ENCODE assay signal across 19 cellular contexts in the genomic region with DNA sequence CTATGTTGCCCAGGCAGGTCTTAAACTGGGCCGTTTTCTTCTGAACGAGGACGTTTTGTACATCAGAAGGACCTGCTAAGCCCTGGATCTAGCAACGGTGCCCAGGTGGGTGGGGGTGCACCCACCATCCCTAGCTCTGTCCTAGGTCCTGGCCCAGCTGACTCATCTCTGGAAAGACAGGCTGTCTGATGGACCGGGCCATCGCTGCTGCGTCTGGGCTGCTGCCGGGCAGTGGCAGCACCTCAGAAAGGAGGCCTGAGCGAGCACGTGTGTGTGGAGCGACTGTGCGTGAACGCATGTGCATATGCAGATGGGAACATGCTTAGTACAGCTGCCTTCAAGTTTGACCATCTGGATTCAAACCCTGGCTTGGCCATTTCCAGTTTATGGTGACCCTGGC. TPM values are rescaled to one million over a fixed set of nuclear protein-coding genes. Genes with fewer than 3 reads are reported as not detected.
DNase-seq lines count a peak whose midpoint lies in the region; ATAC-seq and TF ChIP-seq lines count a peak whose summit lies in the region.
"Had no signal": no experiment of that assay in that cellular context is flagged by ENCODE, and none has a peak within 500 bp of the region (broad histone marks: within the 10 kb centered on the region; RNA-seq: fewer than 3 reads in every experiment).

No MANE protein-coding gene starts in this region.

- no peaks in the 10 kb centered on the region for H3K9me3 ChIP-seq in mucosa of descending colon

- H3K4me1 ChIP-seq in mucosa of descending colon (ENCODE audit: low read depth): peaks cover 23% of the 10 kb centered on the region

- H3K27ac Mint-ChIP-seq in natural killer cell (no peak overlapping the region), chondrocyte (ENCODE audit: unreplicated experiment) (no peak overlapping the region)
- no peak overlapping the region for H3K27ac Mint-ChIP-seq in natural killer cell treated with Interleukin-12 subunit alpha and Interleukin-12 subunit beta and Interleukin-15 and Interleukin-18, amount 100 ng/mL, for 72 hours
- H3K27ac Mint-ChIP-seq: activated CD4-positive, alpha-beta T cell treated with anti-CD3 and anti-CD28 coated beads for 36 hours; memory B cell had no signal

- no peak for ATAC-seq in natural killer cell
- no peak for ATAC-seq in natural killer cell treated with Interleukin-12 subunit alpha and Interleukin-12 subunit beta and Interleukin-15 and Interleukin-18, amount 100 ng/mL, for 72 hours
- ATAC-seq in mucosa of descending colon: no peak
- ATAC-seq in HG03439 (IDR thresholded peaks at IDR 0.05; ENCODE audit: unreplicated experiment): no peak
- ATAC-seq: esophagus mucosa had no signal

- H3K4me3 ChIP-seq in mucosa of descending colon: no peak overlapping the region
- H3K4me3 ChIP-seq: SK-N-MC had no signal

- H3K36me3 Mint-ChIP-seq in natural killer cell (no peaks in the 10 kb centered on the region), chondrocyte (ENCODE audit: low read depth) (no peaks in the 10 kb centered on the region)
- no peaks in the 10 kb centered on the region for H3K36me3 Mint-ChIP-seq in natural killer cell treated with Interleukin-12 subunit alpha and Interleukin-12 subunit beta and Interleukin-15 and Interleukin-18, amount 100 ng/mL, for 72 hours

- peaks cover 11 to 16% of the 10 kb centered on the region in 2 donors for H3K4me1 Mint-ChIP-seq in natural killer cell
- peaks cover 9 to 11% of the 10 kb centered on the region in 2 donors for H3K4me1 Mint-ChIP-seq in natural killer cell treated with Interleukin-12 subunit alpha and Interleukin-12 subunit beta and Interleukin-15 and Interleukin-18, amount 100 ng/mL, for 72 hours (ENCODE audit: low read depth in 2 of 2)
- H3K4me1 Mint-ChIP-seq in chondrocyte (ENCODE audit: low read depth): peaks cover 3% of the 10 kb centered on the region

- in situ Hi-C loops in G401 (cut with HindIII; ENCODE audit: low sequenced_read_pairs): no loop called here

- intact Hi-C loops in natural killer cell (cut with micrococcal nuclease) (no loop called here), mucosa of descending colon (cut with DNase I, micrococcal nuclease) (no loop called here)

- no peaks in the 10 kb centered on the region for H3K9me3 Mint-ChIP-seq in natural killer cell
- no peaks in the 10 kb centered on the region for H3K9me3 Mint-ChIP-seq in natural killer cell treated with Interleukin-12 subunit alpha and Interleukin-12 subunit beta and Interleukin-15 and Interleukin-18, amount 100 ng/mL, for 72 hours
- peaks cover 5% of the 10 kb centered on the region for H3K9me3 Mint-ChIP-seq in chondrocyte (ENCODE audit: low read depth)

- no peak for TF ChIP-seq CTCF in natural killer cell (IDR thresholded peaks at IDR 0.05)
- TF ChIP-seq CTCF in chondrocyte (IDR thresholded peaks at IDR 0.05): no peak
- no peak for TF ChIP-seq CTCF in mucosa of descending colon (IDR thresholded peaks at IDR 0.05)

- no peaks in the 10 kb centered on the region for H3K36me3 ChIP-seq in mucosa of descending colon (ENCODE audit: low read depth)

- H3K4me3 Mint-ChIP-seq in natural killer cell: peak overlapping the region; percentile 70
- no peak overlapping the region for H3K4me3 Mint-ChIP-seq in natural killer cell treated with Interleukin-12 subunit alpha and Interleukin-12 subunit beta and Interleukin-15 and Interleukin-18, amount 100 ng/mL, for 72 hours
- no peak overlapping the region for H3K4me3 Mint-ChIP-seq in chondrocyte (ENCODE audit: unreplicated experiment)
- H3K4me3 Mint-ChIP-seq: activated CD4-positive, alpha-beta T cell treated with anti-CD3 and anti-CD28 coated beads for 36 hours had no signal

- no peak for DNase-seq in natural killer cell
- DNase-seq in natural killer cell treated with Interleukin-12 subunit alpha and Interleukin-12 subunit beta and Interleukin-15 and Interleukin-18, amount 100 ng/mL, for 72 hours (ENCODE audit: low spot score): no peak
- DNase-seq in chondrocyte (ENCODE audit: low spot score): peak; percentile 66
- peak in 2 of 3 donors; percentile 10 to 27 for DNase-seq in mucosa of descending colon
- DNase-seq in G401 (ENCODE audit: low spot score): no peak
- no peak for DNase-seq in AG08395 (ENCODE audit: low spot score)
- no peak for DNase-seq in NOMO-1 treated with dmso at 0.1 percent for 144 hours (lab: John Stamatoyannopoulos, UW; ENCODE audit: unreplicated experiment)
- DNase-seq: dermis blood vessel endothelial cell, DMS 273 treated with DMSO at 0.1 percent for 48 hours, GF-D8, KBM-7, NCI-H2081 treated with DMSO at 0.1 percent for 48 hours, NCI-H526, OCI-M1 had no signal

- H3K27me3 Mint-ChIP-seq in natural killer cell (ENCODE audit: low read depth in 2 of 2) (peaks cover 25 to 46% of the 10 kb centered on the region in 2 donors), chondrocyte (ENCODE audit: low read depth) (peaks cover 20% of the 10 kb centered on the region)
- H3K27me3 Mint-ChIP-seq in natural killer cell treated with Interleukin-12 subunit alpha and Interleukin-12 subunit beta and Interleukin-15 and Interleukin-18, amount 100 ng/mL, for 72 hours: peaks cover 22 to 34% of the 10 kb centered on the region in 2 donors

RNA-seq across cellular contexts. Expression of gene ELFN1, which starts 7.3 kb away (rescaled TPM):
- total RNA-seq in natural killer cell (under 1 TPM in 2 of 3 donors, not detected in 1; 0.30 to 0.45 TPM), chondrocyte (0.65 to 0.72 TPM (median 0.68 TPM) in 3 replicates), mucosa of descending colon (under 1 TPM; 0.26 to 0.44 (median 0.41) TPM)
- under 1 TPM in 1 of 2 donors, not detected in 1; 0.11 TPM for total RNA-seq in natural killer cell treated with Interleukin-12 subunit alpha and Interleukin-12 subunit beta and Interleukin-15 and Interleukin-18, amount 100 ng/mL, for 72 hours
- 7.6 and 22.2 TPM in 2 replicates for total RNA-seq in G401 (2014; rRNA removed; shearing (Covaris generic))

Comparison
In these comparisons a context has a peak if more than half of its experiments do, and no peak if none do; other contexts are left out.
1. DNase-seq: peak in chondrocyte (single experiment) and mucosa of descending colon (2 of 3); none in natural killer cell (single experiment), natural killer cell treated with Interleukin-12 subunit alpha and Interleukin-12 subunit beta and Interleukin-15 and Interleukin-18, amount 100 ng/mL, for 72 hours (single experiment), G401 (single experiment), AG08395 (single experiment) and NOMO-1 treated with dmso at 0.1 percent for 144 hours (single experiment).